In the genomic region with DNA sequence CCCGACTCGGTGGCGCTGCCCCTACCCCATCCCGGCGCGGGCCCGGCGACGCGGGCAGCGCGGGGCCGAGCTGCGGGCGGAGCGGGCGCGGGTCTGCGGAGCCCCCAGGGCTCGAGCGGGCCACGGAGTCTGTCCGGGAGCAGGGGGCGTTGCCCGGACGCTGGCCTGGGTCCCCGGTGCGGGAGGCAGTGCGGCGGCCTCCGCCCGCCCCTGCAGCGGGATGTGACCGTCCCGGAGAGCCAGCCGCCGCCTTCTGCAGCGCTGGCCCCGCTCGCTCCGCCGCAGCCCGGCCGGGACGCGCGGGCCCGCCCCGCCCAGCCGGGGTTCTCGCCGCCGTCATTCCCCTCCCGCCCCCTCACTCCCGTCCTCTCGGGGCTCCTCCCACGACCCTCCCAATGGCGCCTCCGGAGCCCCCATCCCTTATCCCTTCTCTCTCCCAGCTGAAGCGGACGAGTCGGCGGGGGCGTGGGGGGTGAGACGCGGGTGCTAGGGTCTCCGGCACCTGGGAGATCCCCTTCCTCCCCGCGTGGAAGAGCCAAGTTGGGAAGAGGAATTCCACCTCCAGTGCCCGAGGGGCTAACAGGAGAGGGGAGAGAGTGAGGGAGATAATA, we compare ENCODE assay signal across 8 cellular contexts. TPM values are rescaled to one million over a fixed set of nuclear protein-coding genes. Genes with fewer than 3 reads are reported as not detected.
A peak's percentile ranks its signal among the peaks of the same experiment; 100 is the strongest.
DNase-seq lines count a peak whose midpoint lies in the region; ATAC-seq and TF ChIP-seq lines count a peak whose summit lies in the region.

A gene with protein sequence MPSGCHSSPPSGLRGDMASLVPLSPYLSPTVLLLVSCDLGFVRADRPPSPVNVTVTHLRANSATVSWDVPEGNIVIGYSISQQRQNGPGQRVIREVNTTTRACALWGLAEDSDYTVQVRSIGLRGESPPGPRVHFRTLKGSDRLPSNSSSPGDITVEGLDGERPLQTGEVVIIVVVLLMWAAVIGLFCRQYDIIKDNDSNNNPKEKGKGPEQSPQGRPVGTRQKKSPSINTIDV (minus strand): TSS at position 257 of the 611 bp plus-strand sequence. CDS start 521 bp downstream, outside the sequence.

- intact Hi-C loops in adrenal gland (cut with DNase I): no loop called here
- intact Hi-C loops in left cardiac atrium (cut with DNase I): loop anchor here in 1 of 2 donors (10.0 kb wide), 1 partner anchor 90 kb away; a partner anchor contains a TSS

- no peaks in the 10 kb centered on the region for H3K9me3 ChIP-seq in adrenal gland (replicated peaks in 1 of 3)

- peak within 1 kb of the TSS; percentile 80 for H3K4me3 Mint-ChIP-seq in HFFc6
- peak within 1 kb of the TSS; percentile 90 for H3K4me3 Mint-ChIP-seq in progenitor cell of endocrine pancreas (ENCODE audit: low read depth)

- H3K27me3 ChIP-seq in adrenal gland: no peaks in the 10 kb centered on the region

- peak; percentile 39 for DNase-seq in ACHN
- DNase-seq in HFFc6: no peak
- DNase-seq in adrenal gland: peak in 6 of 7 donors; percentile 37 to 58 (median 50)
- peak; percentile 54 for DNase-seq in left cardiac atrium
- DNase-seq in progenitor cell of endocrine pancreas (ENCODE audit: low spot score, unreplicated experiment): peak; percentile 32
- no peak for DNase-seq in midbrain (lab: John Stamatoyannopoulos, UW)

- H3K27me3 Mint-ChIP-seq in HFFc6 (ENCODE audit: insufficient read depth): peaks cover 28% of the 10 kb centered on the region
- H3K27me3 Mint-ChIP-seq in progenitor cell of endocrine pancreas: peaks cover 17% of the 10 kb centered on the region

- H3K36me3 Mint-ChIP-seq in HFFc6 (ENCODE audit: low read depth) (no peaks in the 10 kb centered on the region), progenitor cell of endocrine pancreas (ENCODE audit: insufficient read depth) (peaks cover 3% of the 10 kb centered on the region)

- no peaks in the 10 kb centered on the region for H3K9me3 Mint-ChIP-seq in HFFc6
- H3K9me3 Mint-ChIP-seq in progenitor cell of endocrine pancreas (ENCODE audit: low read depth): no peaks in the 10 kb centered on the region

- no peak within 1 kb of the TSS for H3K27ac Mint-ChIP-seq in HFFc6
- peak within 1 kb of the TSS; percentile 82 for H3K27ac Mint-ChIP-seq in progenitor cell of endocrine pancreas

- TF ChIP-seq CTCF in HFFc6 (IDR thresholded peaks at IDR 0.05): no peak
- no peak for TF ChIP-seq CTCF in adrenal gland (IDR thresholded peaks at IDR 0.05)
- no peak for TF ChIP-seq CTCF in progenitor cell of endocrine pancreas (IDR thresholded peaks at IDR 0.05; ENCODE audit: unreplicated experiment)

- H3K27ac ChIP-seq in adrenal gland: peak within 1 kb of the TSS; percentile 78 to 99 (median 89)

- TF ChIP-seq POLR2A in adrenal gland (IDR thresholded peaks at IDR 0.05): peak; percentile 75 to 79

- peaks cover 0 to 15% of the 10 kb centered on the region in 2 donors for H3K36me3 ChIP-seq in adrenal gland (replicated peaks in 1 of 2)

- H3K4me1 ChIP-seq in adrenal gland (replicated peaks in 1 of 2): peaks cover 6 to 17% of the 10 kb centered on the region in 2 donors

- peak; percentile 67 to 72 for ATAC-seq in left cardiac atrium
- ATAC-seq in GM21360 (IDR thresholded peaks at IDR 0.05; ENCODE audit: unreplicated experiment): no peak
- no peak for ATAC-seq in GM18907 (IDR thresholded peaks at IDR 0.05; ENCODE audit: unreplicated experiment)

- in situ Hi-C loops in ACHN (cut with HindIII; ENCODE audit: low pct_ligation_motif_present, low pct_unique_long_range_greater_than_20kb, low sequenced_read_pairs): no loop called here

- 0 to 1% (median 0%) methylated on average over 6 to 70 of the region's 70 CpGs for WGBS in adrenal gland, 4 donors

- H3K4me1 Mint-ChIP-seq in HFFc6 (ENCODE audit: low read depth) (peaks cover 23% of the 10 kb centered on the region), progenitor cell of endocrine pancreas (ENCODE audit: low read depth) (peaks cover 27% of the 10 kb centered on the region)

- H3K4me3 ChIP-seq in adrenal gland: peak within 1 kb of the TSS in 3 of 4 donors; percentile 44 to 93 (median 80)

RNA-seq across cellular contexts. Expression of the gene that starts here (rescaled TPM):
- 1 to 10 TPM; 3.1 to 6.9 (median 5.4) TPM for total RNA-seq in HFFc6 (2021; fragmentation: NEBNext Ultra II Directional; extraction: Animal tissue kit (Norgen Biotek cat#: 25700))
- total RNA-seq in adrenal gland (100 to 1,000 TPM in 6 of 8 donors, 10 to 100 TPM in 2; 79.5 to 321 (median 128) TPM), left cardiac atrium (10 to 100 TPM; 16.5 to 32.5 TPM), progenitor cell of endocrine pancreas (10.2 and 12.2 TPM in 2 replicates)
- polyA plus RNA-seq in adrenal gland: 100 to 1,000 TPM in 2 of 3 donors, 10 to 100 TPM in 1; 51.3 to 331 (median 101) TPM

Comparison
In these comparisons a context has a peak if more than half of its experiments do, and no peak if none do; other contexts are left out.
1. DNase-seq: peak in ACHN (single experiment), adrenal gland (6 of 7), left cardiac atrium (single experiment) and progenitor cell of endocrine pancreas (single experiment); none in HFFc6 (single experiment) and midbrain (single experiment).
2. ATAC-seq: peak in left cardiac atrium (2 of 2); none in GM21360 (single experiment) and GM18907 (single experiment).